22 cellular contexts compared by ENCODE assay signal in the genomic region with DNA sequence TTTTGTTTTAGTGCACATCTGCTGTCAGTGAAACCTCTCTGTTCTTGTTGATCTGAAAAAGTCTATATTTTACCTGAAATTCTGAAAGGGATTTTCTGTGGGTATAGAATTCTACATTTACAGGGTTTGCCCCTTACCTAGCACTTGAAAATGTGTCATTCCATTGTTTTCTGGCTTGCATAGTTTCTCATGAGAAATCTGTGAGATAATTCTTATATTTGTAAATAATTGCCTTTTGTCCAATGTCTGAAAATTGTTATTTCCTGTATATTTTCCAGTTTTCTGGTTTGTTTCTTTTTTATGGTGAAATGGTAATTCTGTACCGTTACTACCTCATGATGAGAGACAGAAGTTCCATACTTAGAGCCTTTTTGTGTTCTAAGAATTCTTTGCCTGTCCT. TPM values are rescaled to one million over a fixed set of nuclear protein-coding genes. Genes with fewer than 3 reads are reported as not detected.
DNase-seq lines count a peak whose midpoint lies in the region; ATAC-seq, FAIRE-seq and TF ChIP-seq lines count a peak whose summit lies in the region.
"Had no signal": no experiment of that assay in that cellular context is flagged by ENCODE, and none has a peak within 500 bp of the region (broad histone marks: within the 10 kb centered on the region; RNA-seq: fewer than 3 reads in every experiment).

No MANE protein-coding gene starts in this region.

- H3K36me3 ChIP-seq in HepG2 (replicated peaks in 1 of 2; ENCODE audit: control insufficient read depth in 1 of 2, insufficient read depth in 2 of 2, low read length in 2 of 2) (no peaks in the 10 kb centered on the region), right lobe of liver (no peaks in the 10 kb centered on the region), HEK293 (ENCODE audit: control insufficient read depth in 2 of 2, insufficient read depth in 1 of 2, low read length in 2 of 2) (no peaks in the 10 kb centered on the region), GM12878 (ENCODE audit: control insufficient read depth in 2 of 2, insufficient read depth in 2 of 2, low read length in 1 of 2) (no peaks in the 10 kb centered on the region), upper lobe of right lung (no peaks in the 10 kb centered on the region)

- DNase-seq in HepG2 (ENCODE audit: low spot score) (no peak), right lobe of liver (no peak), GM12878 (ENCODE audit: low read depth, low spot score) (no peak), lower leg skin (ENCODE audit: low spot score in 2 of 2) (no peak), upper lobe of right lung (no peak)
- DNase-seq: C1 segment of cervical spinal cord; CD4-positive, alpha-beta memory T cell; CD4-positive, CD25-positive, alpha-beta regulatory T cell; CD8-positive, alpha-beta memory T cell; COR-L47; DMS 273 treated with DMSO at 0.1 percent for 48 hours; DMS153; DMS53; DMS79; DND-41 had no signal

- H3K4me3 ChIP-seq in HepG2 (replicated peaks in 1 of 3; ENCODE audit: insufficient read depth in 1 of 3, low read depth in 2 of 3, low read length in 3 of 3): no peak overlapping the region
- no peak overlapping the region for H3K4me3 ChIP-seq in right lobe of liver
- no peak overlapping the region for H3K4me3 ChIP-seq in HEK293 (ENCODE audit: low read depth, low read length)
- H3K4me3 ChIP-seq in GM12878: no peak overlapping the region
- H3K4me3 ChIP-seq in lower leg skin (ENCODE audit: low read depth, poor library complexity, severe bottlenecking): no peak overlapping the region
- H3K4me3 ChIP-seq in upper lobe of right lung: no peak overlapping the region
- H3K4me3 ChIP-seq: A549 had no signal

- 3% methylated on average over 1 of the region's 1 CpG for WGBS in HepG2 (ENCODE audit: low lambda C conversion rate)
- 69% methylated on average over 1 of the region's 1 CpG for WGBS in right lobe of liver (ENCODE audit: insufficient coverage, low coverage, low lambda C conversion rate, missing lambda C conversion rate)
- WGBS in GM12878 (ENCODE audit: insufficient coverage, insufficient replicate concordance, low lambda C conversion rate, missing lambda C conversion rate): 44% methylated on average over 1 of the region's 1 CpG
- WGBS in lower leg skin, 2 donors: 91 to 94% methylated on average over 1 of the region's 1 CpG

- H2AFZ ChIP-seq in HepG2 (ENCODE audit: low read length) (no peak overlapping the region), GM12878 (ENCODE audit: control insufficient read depth, low read depth, low read length) (no peak overlapping the region)

- TF ChIP-seq RAD21 in HepG2 (CRISPR knock-in tag; IDR thresholded peaks at IDR 0.05) (no peak), GM12878 (IDR thresholded peaks at IDR 0.05; ENCODE audit: insufficient read depth, low read depth, low read length) (no peak)

- H3K27ac ChIP-seq in HepG2 (ENCODE audit: extremely low read length, insufficient read depth, low read length): no peak overlapping the region
- no peak overlapping the region for H3K27ac ChIP-seq in right lobe of liver
- H3K27ac ChIP-seq in HEK293 (ENCODE audit: extremely low read depth, low read depth, low read length): no peak overlapping the region
- no peak overlapping the region for H3K27ac ChIP-seq in GM12878 (ENCODE audit: control insufficient read depth, insufficient read depth)
- no peak overlapping the region for H3K27ac ChIP-seq in upper lobe of right lung
- H3K27ac ChIP-seq: 22Rv1, A549 had no signal

- intact Hi-C loops in HepG2 (cut with micrococcal nuclease; ENCODE audit: unreplicated experiment): no loop called here
- intact Hi-C loops in right lobe of liver (cut with DNase I): no loop called here
- intact Hi-C loops in GM12878 (cut with micrococcal nuclease; ENCODE audit: unreplicated experiment): no loop called here
- intact Hi-C loops in lower leg skin (cut with DNase I; ENCODE audit: low total_unique reads): no loop called here
- intact Hi-C loops in upper lobe of right lung (cut with DNase I): no loop called here

- RAD21 ChIA-PET in GM12878 (lab: Charles Lee; ENCODE audit: unreplicated experiment): no interaction called here

- SMC1A ChIA-PET in GM12878 (lab: Charles Lee; ENCODE audit: uncharacterized antibody, unreplicated experiment): interaction anchor here (1.9 kb wide), 1 partner anchor 28 kb away, joined by 4 read pairs; no protein-coding TSS in a partner anchor

- in situ Hi-C loops in HepG2 (cut with HindIII; ENCODE audit: extremely low pct_ligation_motif_present, low pct_unique_long_range_greater_than_20kb) (no loop called here), GM12878 (cut with MboI) (no loop called here)

- ATAC-seq in HepG2 (no peak), right lobe of liver (no peak), GM12878 (no peak), upper lobe of right lung (no peak), HG03097 (IDR thresholded peaks at IDR 0.05; ENCODE audit: low FRiP score, unreplicated experiment) (no peak)
- ATAC-seq: A549 had no signal

- FAIRE-seq in HepG2 (lab: Jason Lieb, UNC) (no peak), GM12878 (lab: Jason Lieb, UNC) (no peak)
- FAIRE-seq: A549, G401.6, GM12892, GM18507 had no signal

- POLR2A ChIA-PET in HepG2 (lab: Yijun Ruan, JAX) (no interaction called here), HEK293 (lab: Yijun Ruan, JAX) (no interaction called here), GM12878 (lab: Charles Lee) (no interaction called here)

- H3K9ac ChIP-seq in HepG2 (ENCODE audit: insufficient read depth, low read depth, low read length) (no peak overlapping the region), GM12878 (ENCODE audit: control insufficient read depth, insufficient read depth, low read length) (no peak overlapping the region)

- H3K4me2 ChIP-seq in HepG2 (ENCODE audit: low read depth, low read length) (no peak overlapping the region), GM12878 (ENCODE audit: control insufficient read depth, insufficient read depth) (no peak overlapping the region)
- H3K4me2 ChIP-seq: A549 had no signal

- TF ChIP-seq POLR2A in HepG2 (IDR thresholded peaks at IDR 0.05; ENCODE audit: insufficient read depth in 1 of 2, low read depth in 2 of 2, low read length in 2 of 2): no peak
- no peak for TF ChIP-seq POLR2A in right lobe of liver (IDR thresholded peaks at IDR 0.05)
- no peak for TF ChIP-seq POLR2A in GM12878 (IDR thresholded peaks at IDR 0.05; ENCODE audit: low read depth, low read length)
- no peak for TF ChIP-seq POLR2A in lower leg skin (IDR thresholded peaks at IDR 0.05)

- CTCF ChIA-PET in HepG2 (lab: Yijun Ruan, JAX; ENCODE audit: low intra/inter-chr PET ratio, low total read pairs): no interaction called here
- CTCF ChIA-PET in HEK293 (lab: Yijun Ruan, JAX): interaction anchor here (1.6 to 3.1 kb wide), 2 partner anchors 42 to 122 kb away, joined by 7 to 12 read pairs; no protein-coding TSS in a partner anchor
- CTCF ChIA-PET in GM12878 (lab: Yijun Ruan, JAX): interaction anchor here (0.6 kb wide), 1 partner anchor 39 kb away, joined by 3 read pairs; no protein-coding TSS in a partner anchor

- TF ChIP-seq CTCF in HepG2 (CRISPR knock-in tag; IDR thresholded peaks at IDR 0.05) (no peak), right lobe of liver (IDR thresholded peaks at IDR 0.05) (no peak), HEK293 (tag by site-specific recombination; IDR thresholded peaks at IDR 0.05) (no peak), GM12878 (IDR thresholded peaks at IDR 0.05 in 2 of 3, conservative IDR thresholded peaks at IDR 0.05 in 1 of 3; ENCODE audit: control insufficient read depth in 2 of 3, extremely low read depth in 1 of 3, insufficient read depth in 1 of 3, low read depth in 3 of 3, low read length in 3 of 3) (no peak), lower leg skin (IDR thresholded peaks at IDR 0.05) (no peak), upper lobe of right lung (IDR thresholded peaks at IDR 0.05) (no peak)

- BruUV-seq in HepG2 (replicated peaks; lab: Mats Ljungman, UMichigan) (no TSS peak), GM12878 (replicated peaks; lab: Mats Ljungman, UMichigan) (no TSS peak)

- no peaks in the 10 kb centered on the region for H3K9me3 ChIP-seq in HepG2 (ENCODE audit: low read length)
- no peaks in the 10 kb centered on the region for H3K9me3 ChIP-seq in right lobe of liver
- H3K9me3 ChIP-seq in HEK293 (ENCODE audit: control insufficient read depth, insufficient read depth, low read depth, low read length): no peaks in the 10 kb centered on the region
- H3K9me3 ChIP-seq in GM12878 (replicated peaks; ENCODE audit: control insufficient read depth, insufficient read depth, low read length): no peaks in the 10 kb centered on the region; the same call in none of the 3 replicates
- no peaks in the 10 kb centered on the region for H3K9me3 ChIP-seq in upper lobe of right lung
- H3K9me3 ChIP-seq: A549 had no signal

- H4K20me1 ChIP-seq in HepG2 (ENCODE audit: insufficient read depth, low read length) (no peaks in the 10 kb centered on the region), GM12878 (ENCODE audit: control insufficient read depth, insufficient read depth) (no peaks in the 10 kb centered on the region)

- TF ChIP-seq EP300 in HepG2 (IDR thresholded peaks at IDR 0.05; ENCODE audit: low read depth in 2 of 2, low read length in 2 of 2) (no peak), HepG2 (CRISPR knock-in tag; IDR thresholded peaks at IDR 0.05; ENCODE audit: borderline replicate concordance) (no peak), GM12878 (IDR thresholded peaks at IDR 0.05; ENCODE audit: borderline replicate concordance in 1 of 2, control insufficient read depth in 1 of 2, low read depth in 2 of 2, low read length in 2 of 2) (no peak)

- H3K27me3 ChIP-seq in HepG2 (ENCODE audit: control insufficient read depth in 1 of 2, insufficient read depth in 2 of 2, low read length in 2 of 2) (no peaks in the 10 kb centered on the region; a peak in 2 of 5 replicates), right lobe of liver (no peaks in the 10 kb centered on the region), GM12878 (replicated peaks in 1 of 2; ENCODE audit: control insufficient read depth in 2 of 2, insufficient read depth in 2 of 2, low read length in 1 of 2) (no peaks in the 10 kb centered on the region), upper lobe of right lung (no peaks in the 10 kb centered on the region)

- H3K4me1 ChIP-seq in HepG2 (ENCODE audit: insufficient read depth, low read length) (no peaks in the 10 kb centered on the region), right lobe of liver (no peaks in the 10 kb centered on the region), HEK293 (ENCODE audit: control insufficient read depth, insufficient read depth, low read length) (no peaks in the 10 kb centered on the region), GM12878 (ENCODE audit: control insufficient read depth, insufficient read depth, low read length) (no peaks in the 10 kb centered on the region), upper lobe of right lung (no peaks in the 10 kb centered on the region)
- H3K4me1 ChIP-seq: A549 had no signal

- H3K79me2 ChIP-seq in HepG2 (ENCODE audit: insufficient read depth, low read length) (no peaks in the 10 kb centered on the region), GM12878 (ENCODE audit: control insufficient read depth, insufficient read depth, low read length) (no peaks in the 10 kb centered on the region)

RNA-seq across cellular contexts. Expression of a gene that starts 11.8 kb away (rescaled TPM):
- 7.8 and 9.1 TPM in 2 replicates for total RNA-seq in HepG2 (2016; rRNA removed; fragmentation: Illumina TruSeq; extraction: Trizol)
- total RNA-seq in HepG2 (2016; cell fraction: cytosol; rRNA removed; fragmentation: Illumina TruSeq; extraction: Trizol; ENCODE audit: low read depth): 11.3 and 15.0 TPM in 2 replicates
- 6.5 and 9.5 TPM in 2 replicates for total RNA-seq in HepG2 (2016; cell fraction: insoluble cytoplasmic fraction; rRNA removed; fragmentation: Illumina TruSeq; extraction: Trizol)
- 5.5 and 5.8 TPM in 2 replicates for total RNA-seq in HepG2 (2016; cell fraction: membrane; rRNA removed; fragmentation: Illumina TruSeq; extraction: Trizol)
- total RNA-seq in HepG2 (2016; cell fraction: nucleus; rRNA removed; fragmentation: Illumina TruSeq; extraction: Trizol): 31.8 and 33.5 TPM in 2 replicates
- polyA plus RNA-seq in HepG2 (2011; rRNA removed): 11.1 and 11.5 TPM in 2 replicates
- polyA plus RNA-seq in HepG2 (2011; cell fraction: cytosol; rRNA removed): 3.4 and 4.2 TPM in 2 replicates
- 41.8 and 44.1 TPM in 2 replicates for polyA plus RNA-seq in HepG2 (2011; cell fraction: nucleus; rRNA removed)
- 22.5 and 23.1 TPM in 2 replicates for polyA plus RNA-seq in HepG2 (2012)
- 0.96 and 1.1 TPM in 2 replicates for polyA plus RNA-seq in HepG2 (2016; cell fraction: cytosol; fragmentation: Illumina TruSeq; extraction: Trizol; ENCODE audit: low read depth)
- polyA plus RNA-seq in HepG2 (2016; cell fraction: insoluble cytoplasmic fraction; fragmentation: Illumina TruSeq; extraction: Trizol; ENCODE audit: low read depth): 16.6 and 22.3 TPM in 2 replicates
- polyA plus RNA-seq in HepG2 (2016; cell fraction: membrane; fragmentation: Illumina TruSeq; extraction: Trizol; ENCODE audit: low read depth): 2.3 and 2.9 TPM in 2 replicates
- polyA plus RNA-seq in HepG2 (2016; cell fraction: nucleus; fragmentation: Illumina TruSeq; extraction: Trizol; ENCODE audit: insufficient read depth, low read depth): 55.4 and 57.4 TPM in 2 replicates
- polyA minus RNA-seq in HepG2 (2011; rRNA and poly(A)+ RNA removed; ENCODE audit: low replicate concordance): 15.5 and 17.2 TPM in 2 replicates
- 8.9 and 9.3 TPM in 2 replicates for polyA minus RNA-seq in HepG2 (2011; cell fraction: cytosol; rRNA and poly(A)+ RNA removed)
- polyA minus RNA-seq in HepG2 (2011; cell fraction: nucleus; rRNA and poly(A)+ RNA removed): 113 and 114 TPM in 2 replicates
- total RNA-seq in right lobe of liver: 10 to 100 TPM; 10.1 to 18.5 (median 13.7) TPM
- total RNA-seq in GM12878 (2013; cell fraction: nucleolus; rRNA removed): 82.4 and 89.4 TPM in 2 replicates
- 7.8 and 12.0 TPM in 2 replicates for total RNA-seq in GM12878 (2014; rRNA removed)
- total RNA-seq in GM12878 (2014; rRNA removed; fragmentation: Illumina TruSeq; extraction: Trizol): 11.2 and 12.0 TPM in 2 replicates
- 44.8 and 49.3 TPM in 2 replicates for total RNA-seq in GM12878 (2021)
- polyA plus RNA-seq in GM12878 (2011; ENCODE audit: low read depth): 14.9 TPM
- polyA plus RNA-seq in GM12878 (2011; rRNA removed): 14.5 TPM in 2 replicates
- 10.0 and 15.1 TPM in 2 replicates for polyA plus RNA-seq in GM12878 (2011; cell fraction: cytosol; rRNA removed)
- 44.6 and 54.9 TPM in 2 replicates for polyA plus RNA-seq in GM12878 (2011; cell fraction: nucleus; rRNA removed)
- polyA plus RNA-seq in GM12878 (2012): 19.6 and 23.9 TPM in 2 replicates
- 34.7 and 39.1 TPM in 2 replicates for polyA plus RNA-seq in GM12878 (2014; fragmentation: Illumina TruSeq; extraction: Trizol)
- 1 to 10 TPM; 4.3 to 4.6 TPM for polyA plus RNA-seq in GM12878 (2014; fragmentation: Nextera tagmentation; extraction: Ambion mirVana)
- polyA plus RNA-seq in GM12878 (2014; rRNA removed): 17.4 and 22.8 TPM in 2 replicates
- 10 to 100 TPM; 39.7 to 42.3 TPM for polyA plus RNA-seq in GM12878 (2016; fragmentation: Nextera tagmentation; extraction: Ambion mirVana)
- polyA minus RNA-seq in GM12878 (2011; rRNA and poly(A)+ RNA removed): 24.1 and 27.7 TPM in 2 replicates
- polyA minus RNA-seq in GM12878 (2011; cell fraction: cytosol; rRNA and poly(A)+ RNA removed): 10.6 and 10.8 TPM in 2 replicates
- 43.5 and 72.9 TPM in 2 replicates for polyA minus RNA-seq in GM12878 (2011; cell fraction: nucleus; rRNA and poly(A)+ RNA removed)
- 10 to 100 TPM; 11.8 to 30.8 (median 16.5) TPM for total RNA-seq in lower leg skin
- 32.7 TPM for total RNA-seq in upper lobe of right lung
